ENCODE assay signal across 13 cellular contexts in the genomic region with DNA sequence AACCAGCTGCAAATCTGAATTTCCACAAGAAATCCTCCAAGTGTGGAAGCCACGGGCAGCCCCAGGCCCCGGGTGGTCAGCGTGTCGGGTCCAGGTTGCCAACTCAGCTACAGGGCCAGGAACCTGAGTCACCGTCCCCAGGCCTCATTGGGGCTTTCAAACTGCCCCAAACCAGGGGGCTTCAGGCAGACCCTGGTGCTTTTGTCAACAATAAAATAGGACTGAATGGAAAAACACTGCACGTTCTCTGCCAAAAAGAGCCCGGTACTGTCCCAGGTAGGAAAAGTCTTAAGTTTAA.
"Had no signal": no experiment of that assay in that cellular context is flagged by ENCODE, and none has a peak within 500 bp of the region (broad histone marks: within the 10 kb centered on the region; RNA-seq: fewer than 3 reads in every experiment).

No MANE protein-coding gene starts in this region.

- H3K9me3 Mint-ChIP-seq: brain, naive B cell had no signal

- H3K36me3 ChIP-seq: adrenal gland, esophagus squamous epithelium, pancreas had no signal

- H3K36me3 Mint-ChIP-seq: activated naive CD8-positive, alpha-beta T cell; naive B cell had no signal

- H3K4me1 Mint-ChIP-seq: naive B cell had no signal

- H3K27me3 Mint-ChIP-seq: brain had no signal

- H3K4me3 ChIP-seq: adrenal gland, cardiac muscle cell, esophagus squamous epithelium, left ventricle myocardium inferior, pancreas, psoas muscle, tibial nerve had no signal

- H3K4me1 ChIP-seq: psoas muscle had no signal

- FAIRE-seq: frontal cortex, pancreas had no signal

- H3K27ac Mint-ChIP-seq: activated naive CD8-positive, alpha-beta T cell; nephron progenitor cell had no signal

- H3K27me3 ChIP-seq: adrenal gland, cardiac muscle cell, esophagus squamous epithelium, pancreas, tibial nerve had no signal

- H3K4me3 Mint-ChIP-seq: activated naive CD8-positive, alpha-beta T cell; brain; endodermal cell; naive B cell; nephron progenitor cell had no signal

- H3K27ac ChIP-seq: cardiac muscle cell, pancreas, psoas muscle had no signal

- H3K9me3 ChIP-seq: adrenal gland, esophagus squamous epithelium, left ventricle myocardium inferior, pancreas, psoas muscle, tibial nerve had no signal
